1 cellular context compared by ENCODE assay signal in the genomic region with DNA sequence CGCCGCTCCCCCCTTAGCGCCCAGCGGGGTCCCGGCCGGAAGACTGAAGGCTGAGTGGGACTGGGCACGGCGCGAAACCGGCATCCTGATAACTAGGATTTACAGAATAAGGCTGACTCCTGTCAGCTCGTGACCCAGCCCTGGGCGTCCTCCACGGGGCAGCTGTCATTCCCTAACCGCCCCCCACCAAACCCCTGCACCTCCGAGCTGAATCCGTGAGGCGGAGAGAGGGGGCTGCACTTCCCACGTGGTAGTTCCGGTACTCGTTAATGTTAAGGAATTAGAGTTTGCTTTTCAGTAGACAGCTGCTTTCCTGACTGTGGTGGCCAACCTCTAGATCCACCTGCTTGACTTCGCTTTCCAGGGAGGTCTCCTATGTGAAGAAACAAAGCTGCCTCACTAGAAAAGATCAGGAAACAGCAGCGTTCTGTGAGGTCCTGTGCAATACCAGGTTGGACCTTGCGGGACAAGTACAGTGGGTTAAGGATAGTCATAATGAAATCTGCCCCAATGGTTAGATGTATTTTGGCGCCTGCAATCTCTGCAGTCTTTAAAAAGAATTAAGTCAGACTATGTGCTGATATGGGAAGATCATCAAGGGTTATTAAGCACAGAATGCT.
TF ChIP-seq lines count a peak whose summit lies in the region.

No MANE protein-coding gene starts in this region.

TF ChIP-seq in HepG2, 621 proteins besides CTCF, POLR2A, EP300 and RAD21 (continued from another document and continues in another):
- TF ChIP-seq AHDC1 (CRISPR knock-in tag; IDR thresholded peaks at IDR 0.05; ENCODE audit: borderline replicate concordance), result no peak; the same call in 1 of the 2 replicates
- no peak for TF ChIP-seq PHF5A (CRISPR knock-in tag; IDR thresholded peaks at IDR 0.05; ENCODE audit: low read depth, unreplicated experiment)
- no peak for TF ChIP-seq HCFC1 (IDR thresholded peaks at IDR 0.05; ENCODE audit: low read depth, low read length)
- TF ChIP-seq ZNF619 (CRISPR knock-in tag; IDR thresholded peaks at IDR 0.05), result no peak
- no peak for TF ChIP-seq ATF2 (CRISPR knock-in tag; IDR thresholded peaks at IDR 0.05)
- no peak for TF ChIP-seq NFRKB (IDR thresholded peaks at IDR 0.05)
- peak; percentile 19; the same call in 1 of the 2 replicates for TF ChIP-seq MED13 (CRISPR knock-in tag; IDR thresholded peaks at IDR 0.05)
- TF ChIP-seq KAT2B (IDR thresholded peaks at IDR 0.05; ENCODE audit: borderline replicate concordance, low read depth, low read length), result no peak
- no peak; the same call in 1 of the 2 replicates for TF ChIP-seq PHF21A (CRISPR knock-in tag; IDR thresholded peaks at IDR 0.05)
- TF ChIP-seq ZNF383 (CRISPR knock-in tag; IDR thresholded peaks at IDR 0.05; ENCODE audit: borderline replicate concordance), result no peak
- TF ChIP-seq, protein P1, sequence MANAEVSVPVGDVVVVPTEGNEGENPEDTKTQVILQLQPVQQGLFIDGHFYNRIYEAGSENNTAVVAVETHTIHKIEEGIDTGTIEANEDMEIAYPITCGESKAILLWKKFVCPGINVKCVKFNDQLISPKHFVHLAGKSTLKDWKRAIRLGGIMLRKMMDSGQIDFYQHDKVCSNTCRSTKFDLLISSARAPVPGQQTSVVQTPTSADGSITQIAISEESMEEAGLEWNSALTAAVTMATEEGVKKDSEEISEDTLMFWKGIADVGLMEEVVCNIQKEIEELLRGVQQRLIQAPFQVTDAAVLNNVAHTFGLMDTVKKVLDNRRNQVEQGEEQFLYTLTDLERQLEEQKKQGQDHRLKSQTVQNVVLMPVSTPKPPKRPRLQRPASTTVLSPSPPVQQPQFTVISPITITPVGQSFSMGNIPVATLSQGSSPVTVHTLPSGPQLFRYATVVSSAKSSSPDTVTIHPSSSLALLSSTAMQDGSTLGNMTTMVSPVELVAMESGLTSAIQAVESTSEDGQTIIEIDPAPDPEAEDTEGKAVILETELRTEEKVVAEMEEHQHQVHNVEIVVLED (CRISPR knock-in tag; IDR thresholded peaks at IDR 0.05; ENCODE audit: borderline replicate concordance), result no peak
- TF ChIP-seq SP1 (IDR thresholded peaks at IDR 0.05), result no peak
- TF ChIP-seq SP1 (CRISPR knock-in tag; IDR thresholded peaks at IDR 0.05), result no peak
- TF ChIP-seq, protein P2, sequence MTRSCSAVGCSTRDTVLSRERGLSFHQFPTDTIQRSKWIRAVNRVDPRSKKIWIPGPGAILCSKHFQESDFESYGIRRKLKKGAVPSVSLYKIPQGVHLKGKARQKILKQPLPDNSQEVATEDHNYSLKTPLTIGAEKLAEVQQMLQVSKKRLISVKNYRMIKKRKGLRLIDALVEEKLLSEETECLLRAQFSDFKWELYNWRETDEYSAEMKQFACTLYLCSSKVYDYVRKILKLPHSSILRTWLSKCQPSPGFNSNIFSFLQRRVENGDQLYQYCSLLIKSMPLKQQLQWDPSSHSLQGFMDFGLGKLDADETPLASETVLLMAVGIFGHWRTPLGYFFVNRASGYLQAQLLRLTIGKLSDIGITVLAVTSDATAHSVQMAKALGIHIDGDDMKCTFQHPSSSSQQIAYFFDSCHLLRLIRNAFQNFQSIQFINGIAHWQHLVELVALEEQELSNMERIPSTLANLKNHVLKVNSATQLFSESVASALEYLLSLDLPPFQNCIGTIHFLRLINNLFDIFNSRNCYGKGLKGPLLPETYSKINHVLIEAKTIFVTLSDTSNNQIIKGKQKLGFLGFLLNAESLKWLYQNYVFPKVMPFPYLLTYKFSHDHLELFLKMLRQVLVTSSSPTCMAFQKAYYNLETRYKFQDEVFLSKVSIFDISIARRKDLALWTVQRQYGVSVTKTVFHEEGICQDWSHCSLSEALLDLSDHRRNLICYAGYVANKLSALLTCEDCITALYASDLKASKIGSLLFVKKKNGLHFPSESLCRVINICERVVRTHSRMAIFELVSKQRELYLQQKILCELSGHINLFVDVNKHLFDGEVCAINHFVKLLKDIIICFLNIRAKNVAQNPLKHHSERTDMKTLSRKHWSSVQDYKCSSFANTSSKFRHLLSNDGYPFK (CRISPR knock-in tag; IDR thresholded peaks at IDR 0.05; ENCODE audit: borderline replicate concordance), result no peak
- TF ChIP-seq, protein P3, sequence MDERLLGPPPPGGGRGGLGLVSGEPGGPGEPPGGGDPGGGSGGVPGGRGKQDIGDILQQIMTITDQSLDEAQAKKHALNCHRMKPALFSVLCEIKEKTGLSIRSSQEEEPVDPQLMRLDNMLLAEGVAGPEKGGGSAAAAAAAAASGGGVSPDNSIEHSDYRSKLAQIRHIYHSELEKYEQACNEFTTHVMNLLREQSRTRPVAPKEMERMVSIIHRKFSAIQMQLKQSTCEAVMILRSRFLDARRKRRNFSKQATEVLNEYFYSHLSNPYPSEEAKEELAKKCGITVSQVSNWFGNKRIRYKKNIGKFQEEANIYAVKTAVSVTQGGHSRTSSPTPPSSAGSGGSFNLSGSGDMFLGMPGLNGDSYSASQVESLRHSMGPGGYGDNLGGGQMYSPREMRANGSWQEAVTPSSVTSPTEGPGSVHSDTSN (CRISPR knock-in tag; IDR thresholded peaks at IDR 0.05), result no peak
- TF ChIP-seq HOXA3 (CRISPR knock-in tag; IDR thresholded peaks at IDR 0.05), result no peak; the same call in 1 of the 2 replicates
- peak; percentile 9; the same call in 1 of the 2 replicates for TF ChIP-seq ZNF569 (CRISPR knock-in tag; IDR thresholded peaks at IDR 0.05; ENCODE audit: borderline replicate concordance)
- TF ChIP-seq, protein P4, sequence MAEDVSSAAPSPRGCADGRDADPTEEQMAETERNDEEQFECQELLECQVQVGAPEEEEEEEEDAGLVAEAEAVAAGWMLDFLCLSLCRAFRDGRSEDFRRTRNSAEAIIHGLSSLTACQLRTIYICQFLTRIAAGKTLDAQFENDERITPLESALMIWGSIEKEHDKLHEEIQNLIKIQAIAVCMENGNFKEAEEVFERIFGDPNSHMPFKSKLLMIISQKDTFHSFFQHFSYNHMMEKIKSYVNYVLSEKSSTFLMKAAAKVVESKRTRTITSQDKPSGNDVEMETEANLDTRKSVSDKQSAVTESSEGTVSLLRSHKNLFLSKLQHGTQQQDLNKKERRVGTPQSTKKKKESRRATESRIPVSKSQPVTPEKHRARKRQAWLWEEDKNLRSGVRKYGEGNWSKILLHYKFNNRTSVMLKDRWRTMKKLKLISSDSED (CRISPR knock-in tag; IDR thresholded peaks at IDR 0.05), result no peak
- no peak for TF ChIP-seq PREB (CRISPR knock-in tag; IDR thresholded peaks at IDR 0.05)
- TF ChIP-seq E2F1 (CRISPR knock-in tag; IDR thresholded peaks at IDR 0.05), result no peak; the same call in 1 of the 2 replicates
- no peak for TF ChIP-seq ZFYVE20 (CRISPR knock-in tag; IDR thresholded peaks at IDR 0.05; ENCODE audit: borderline replicate concordance, low read depth)
- no peak for TF ChIP-seq ZNF605 (CRISPR knock-in tag; IDR thresholded peaks at IDR 0.05)
- TF ChIP-seq ZNF281 (CRISPR knock-in tag; IDR thresholded peaks at IDR 0.05; ENCODE audit: borderline replicate concordance), result no peak
- TF ChIP-seq, protein P5, sequence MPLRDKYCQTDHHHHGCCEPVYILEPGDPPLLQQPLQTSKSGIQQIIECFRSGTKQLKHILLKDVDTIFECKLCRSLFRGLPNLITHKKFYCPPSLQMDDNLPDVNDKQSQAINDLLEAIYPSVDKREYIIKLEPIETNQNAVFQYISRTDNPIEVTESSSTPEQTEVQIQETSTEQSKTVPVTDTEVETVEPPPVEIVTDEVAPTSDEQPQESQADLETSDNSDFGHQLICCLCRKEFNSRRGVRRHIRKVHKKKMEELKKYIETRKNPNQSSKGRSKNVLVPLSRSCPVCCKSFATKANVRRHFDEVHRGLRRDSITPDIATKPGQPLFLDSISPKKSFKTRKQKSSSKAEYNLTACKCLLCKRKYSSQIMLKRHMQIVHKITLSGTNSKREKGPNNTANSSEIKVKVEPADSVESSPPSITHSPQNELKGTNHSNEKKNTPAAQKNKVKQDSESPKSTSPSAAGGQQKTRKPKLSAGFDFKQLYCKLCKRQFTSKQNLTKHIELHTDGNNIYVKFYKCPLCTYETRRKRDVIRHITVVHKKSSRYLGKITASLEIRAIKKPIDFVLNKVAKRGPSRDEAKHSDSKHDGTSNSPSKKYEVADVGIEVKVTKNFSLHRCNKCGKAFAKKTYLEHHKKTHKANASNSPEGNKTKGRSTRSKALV (CRISPR knock-in tag; IDR thresholded peaks at IDR 0.05), result peak; percentile 63; the same call in 1 of the 2 replicates
- TF ChIP-seq ZNF546 (CRISPR knock-in tag; conservative IDR thresholded peaks at IDR 0.05), result no peak
- TF ChIP-seq PITX1 (CRISPR knock-in tag; IDR thresholded peaks at IDR 0.05), result no peak
